In the genomic region with DNA sequence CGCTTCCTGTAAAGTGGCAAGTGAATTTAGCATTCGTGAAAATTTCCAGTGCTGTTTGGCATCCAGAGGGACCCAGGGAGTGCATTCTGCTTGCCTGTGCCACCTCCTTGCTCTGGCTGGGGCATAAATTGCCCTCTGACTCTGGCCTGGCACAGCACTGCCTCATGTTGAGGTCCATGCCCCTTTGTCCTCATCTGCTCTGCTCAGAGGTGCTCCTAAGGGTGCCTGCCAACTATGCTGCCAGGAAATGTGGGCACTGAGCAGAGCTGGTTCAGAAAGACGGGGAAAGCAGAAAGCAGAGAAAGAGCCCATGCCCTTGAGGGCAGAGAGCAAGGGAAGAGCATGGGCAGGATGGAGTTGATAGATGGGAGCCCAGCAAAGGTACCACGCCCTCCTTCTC, we compare ENCODE assay signal across 26 cellular contexts.
"Had no signal": no experiment of that assay in that cellular context is flagged by ENCODE, and none has a peak within 500 bp of the region (broad histone marks: within the 10 kb centered on the region; RNA-seq: fewer than 3 reads in every experiment).

No MANE protein-coding gene starts in this region.

- H3K27ac ChIP-seq: esophagus squamous epithelium, neural progenitor cell, thyroid gland, upper lobe of right lung had no signal

- H3K4me3 Mint-ChIP-seq: activated B cell treated with CpG ODN at 0.5 μM for 24 hours; activated T-cell treated with anti-CD3 and anti-CD28 coated beads, Interleukin-2, amount 50 U/mL, for 72 hours; natural killer cell; neural progenitor cell; stimulated activated memory B cell treated with anti-CD40 and anti-IgM and Interleukin-4, amounts not matched to agents 10 μg/mL and 1 μg/mL and 100 μg/mL, for 72 hours; stimulated activated naive CD8-positive, alpha-beta T cell treated with anti-CD3 and anti-CD28 coated beads, Interleukin-15, amount 100 ng/mL, for 72 hours; T-cell had no signal

- H3K4me1 ChIP-seq: esophagus squamous epithelium, neural progenitor cell, thyroid gland, upper lobe of right lung had no signal

- H3K27ac Mint-ChIP-seq: activated B cell treated with CpG ODN at 0.5 μM for 24 hours; activated naive CD4-positive, alpha-beta T cell treated with anti-CD3 and anti-CD28 coated beads, Interleukin-2, amount 50 U/mL, for 72 hours; activated T-cell treated with anti-CD3 and anti-CD28 coated beads, Interleukin-2, amount 50 U/mL, for 72 hours; natural killer cell; neural progenitor cell; stimulated activated memory B cell treated with anti-CD40 and anti-IgM and Interleukin-4, amounts not matched to agents 10 μg/mL and 1 μg/mL and 100 μg/mL, for 72 hours; T-cell had no signal

- H3K4me2 ChIP-seq: neural progenitor cell, smooth muscle cell had no signal

- H3K4me1 Mint-ChIP-seq: activated B cell treated with CpG ODN at 0.5 μM for 24 hours; natural killer cell; neural progenitor cell; stimulated activated memory B cell treated with anti-CD40 and anti-IgM and Interleukin-4, amounts not matched to agents 10 μg/mL and 1 μg/mL and 100 μg/mL, for 72 hours; stimulated activated naive CD8-positive, alpha-beta T cell treated with anti-CD3 and anti-CD28 coated beads, Interleukin-15, amount 100 ng/mL, for 72 hours; T-cell had no signal

- DNase-seq: activated B cell treated with CpG ODN at 0.5 μM for 24 hours; activated CD4-positive, alpha-beta T cell treated with anti-CD3 and anti-CD28 coated beads, Interleukin-2, amount 50 U/mL, for 4 hours; activated naive CD4-positive, alpha-beta T cell; activated T-cell treated with anti-CD3 and anti-CD28 coated beads for 4 hours; activated T-cell treated with anti-CD3 and anti-CD28 coated beads, Interleukin-2, amount 50 U/mL, for 72 hours; dermis blood vessel endothelial cell; effector CD4-positive, alpha-beta T cell; esophagus squamous epithelium; foreskin melanocyte; glutamatergic neuron; hippocampal formation; left colon; mesendoderm; natural killer cell; stimulated activated CD4-positive, alpha-beta T cell treated with anti-CD3 and anti-CD28 coated beads, Interleukin-1b, Interleukin-23, amount 100 ng/mL, for 48 hours; stimulated activated CD4-positive, alpha-beta T cell treated with anti-CD3 and anti-CD28 coated beads, Interleukin-4, amount 100 ng/mL, for 4 hours; stimulated activated CD8-positive, alpha-beta memory T cell treated with anti-CD3 and anti-CD28 coated beads, Interleukin-4, amount 100 ng/mL, for 48 hours; stimulated activated naive CD8-positive, alpha-beta T cell treated with anti-CD3 and anti-CD28 coated beads, Interleukin-15, amount 100 ng/mL, for 72 hours; T-cell; thyroid gland; upper lobe of right lung had no signal

- H3K9ac ChIP-seq: neural progenitor cell had no signal

- H2AFZ ChIP-seq: neural progenitor cell had no signal

- H3K36me3 Mint-ChIP-seq: natural killer cell, neural progenitor cell had no signal

- H3K9me3 ChIP-seq: thyroid gland, upper lobe of right lung had no signal

- H3K27me3 Mint-ChIP-seq: stimulated activated naive CD8-positive, alpha-beta T cell treated with anti-CD3 and anti-CD28 coated beads, Interleukin-15, amount 100 ng/mL, for 72 hours had no signal

- H3K4me3 ChIP-seq: esophagus squamous epithelium, lung, neural progenitor cell, smooth muscle cell, thyroid gland, upper lobe of right lung had no signal

- ATAC-seq: activated naive CD4-positive, alpha-beta T cell treated with anti-CD3 and anti-CD28 coated beads, Interleukin-2, amount 50 U/mL, for 72 hours; activated T-cell treated with anti-CD3 and anti-CD28 coated beads, Interleukin-2, amount 50 U/mL, for 72 hours; left colon; natural killer cell; stimulated activated memory B cell treated with anti-CD40 and anti-IgM and Interleukin-4, amounts not matched to agents 10 μg/mL and 1 μg/mL and 100 μg/mL, for 72 hours; stimulated activated naive CD8-positive, alpha-beta T cell treated with anti-CD3 and anti-CD28 coated beads, Interleukin-15, amount 100 ng/mL, for 72 hours; T-cell; upper lobe of right lung had no signal

- H3K36me3 ChIP-seq: esophagus squamous epithelium, neural progenitor cell, thyroid gland, upper lobe of right lung had no signal

- H3K27me3 ChIP-seq: neural progenitor cell, thyroid gland, upper lobe of right lung had no signal
